In the genomic region with DNA sequence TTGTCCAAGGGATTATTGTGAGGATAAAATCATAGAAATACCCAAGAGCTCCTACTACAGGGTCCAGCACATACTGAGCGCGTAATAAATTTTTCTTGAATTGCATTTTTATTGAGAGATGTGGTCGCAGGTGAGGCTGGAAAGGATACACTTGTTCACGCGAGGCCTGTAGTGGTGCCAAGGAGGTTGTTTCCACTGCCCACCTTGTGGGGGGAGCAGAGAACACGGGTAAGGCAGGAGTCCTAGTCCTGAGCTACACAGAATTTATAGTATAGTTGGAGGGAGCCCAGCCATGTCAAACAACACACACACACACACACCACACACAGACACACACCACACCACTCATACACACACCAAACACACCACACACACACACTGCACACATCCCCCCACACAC, we compare ENCODE assay signal across 16 cellular contexts. TPM values are rescaled to one million over a fixed set of nuclear protein-coding genes. Genes with fewer than 3 reads are reported as not detected.
DNase-seq lines count a peak whose midpoint lies in the region; ATAC-seq and TF ChIP-seq lines count a peak whose summit lies in the region.
"Had no signal": no experiment of that assay in that cellular context is flagged by ENCODE, and none has a peak within 500 bp of the region (broad histone marks: within the 10 kb centered on the region; RNA-seq: fewer than 3 reads in every experiment).

No MANE protein-coding gene starts in this region.

- H3F3A ChIP-seq in Loucy (ENCODE audit: low read depth), result no peaks in the 10 kb centered on the region

- no peaks in the 10 kb centered on the region for H3K9me3 Mint-ChIP-seq in central memory CD8-positive, alpha-beta T cell

- no peak overlapping the region for H3K4me3 Mint-ChIP-seq in central memory CD8-positive, alpha-beta T cell

- H3K36me3 ChIP-seq in Loucy (ENCODE audit: insufficient read depth, low read length) (no peaks in the 10 kb centered on the region), upper lobe of right lung (peaks cover 7% of the 10 kb centered on the region)
- H3K36me3 ChIP-seq: SJSA1 had no signal

- H3K27me3 ChIP-seq in Loucy (ENCODE audit: insufficient read depth, low read length, poor library complexity, severe bottlenecking), result no peaks in the 10 kb centered on the region
- H3K27me3 ChIP-seq in upper lobe of right lung, result no peaks in the 10 kb centered on the region
- H3K27me3 ChIP-seq: SJSA1 had no signal

- no peaks in the 10 kb centered on the region for H4K20me1 ChIP-seq in Loucy (ENCODE audit: insufficient read depth, low read length, poor library complexity, severe bottlenecking)

- H3K4me1 ChIP-seq in Loucy (ENCODE audit: insufficient read depth, low read length, poor library complexity, severe bottlenecking) (peaks cover 2% of the 10 kb centered on the region), upper lobe of right lung (no peaks in the 10 kb centered on the region)
- H3K4me1 ChIP-seq: SJSA1 had no signal

- no peak overlapping the region for H3K4me3 ChIP-seq in Loucy (ENCODE audit: low read length, poor library complexity, severe bottlenecking)
- no peak overlapping the region for H3K4me3 ChIP-seq in upper lobe of right lung
- H3K4me3 ChIP-seq: GM23248, SJSA1 had no signal

- ATAC-seq in central memory CD8-positive, alpha-beta T cell (replicated peaks; ENCODE audit: extremely low read depth, poor library complexity, severe bottlenecking), result peak; percentile 24
- peak; percentile 12 for ATAC-seq in upper lobe of right lung
- no peak for ATAC-seq in esophagus mucosa

- H3K4me1 Mint-ChIP-seq in central memory CD8-positive, alpha-beta T cell, result peaks cover 4% of the 10 kb centered on the region

- peaks cover 18% of the 10 kb centered on the region for H3K27me3 Mint-ChIP-seq in central memory CD8-positive, alpha-beta T cell

- H3K4me2 ChIP-seq in Loucy (ENCODE audit: low read depth, low read length, poor library complexity, severe bottlenecking), result no peak overlapping the region

- H2AFZ ChIP-seq in Loucy (ENCODE audit: low read length), result no peak overlapping the region
- H2AFZ ChIP-seq: GM23248 had no signal

- DNase-seq in NCI-H748 (lab: John Stamatoyannopoulos, UW; ENCODE audit: unreplicated experiment) (peak; percentile 10), NCI-H748 treated with DMSO at 0.1 percent for 48 hours (lab: John Stamatoyannopoulos, UW) (no peak), upper lobe of right lung (no peak), NCI-H1105 treated with DMSO at 0.1 percent for 48 hours (lab: John Stamatoyannopoulos, UW) (no peak), GM19238 (ENCODE audit: insufficient read length, low spot score) (no peak)
- no peak for DNase-seq in central memory CD8-positive, alpha-beta T cell (ENCODE audit: low spot score in 2 of 2)
- DNase-seq: GM23248, KG1, NCI-H1092, NCI-H2171, NCI-H446, NCI-H69 had no signal

- H3K36me3 Mint-ChIP-seq in central memory CD8-positive, alpha-beta T cell (ENCODE audit: insufficient read depth), result no peaks in the 10 kb centered on the region

- no peak overlapping the region for H3K27ac ChIP-seq in upper lobe of right lung
- H3K27ac ChIP-seq: C4-2B, GM23248, SJSA1 had no signal

- intact Hi-C loops in upper lobe of right lung (cut with DNase I), result no loop called here

- no peaks in the 10 kb centered on the region for H3K9me3 ChIP-seq in Loucy (ENCODE audit: insufficient read depth, low read depth, low read length)
- H3K9me3 ChIP-seq in upper lobe of right lung, result no peaks in the 10 kb centered on the region
- H3K9me3 ChIP-seq: SJSA1 had no signal

- H3K79me2 ChIP-seq in Loucy (ENCODE audit: insufficient read depth, low read length), result no peaks in the 10 kb centered on the region

- peak; percentile 23; the same call in 1 of the 2 replicates for TF ChIP-seq CTCF in Loucy (conservative IDR thresholded peaks at IDR 0.05; ENCODE audit: low read length)
- TF ChIP-seq CTCF in upper lobe of right lung (IDR thresholded peaks at IDR 0.05), result no peak

- no peak overlapping the region for H3K9ac ChIP-seq in Loucy (ENCODE audit: low read depth, low read length, poor library complexity, severe bottlenecking)
- H3K9ac ChIP-seq: GM23248 had no signal

- no peak overlapping the region for H3K27ac Mint-ChIP-seq in central memory CD8-positive, alpha-beta T cell (ENCODE audit: low read depth)

- no peaks in the 10 kb centered on the region for H3K9me2 ChIP-seq in Loucy (replicated peaks; ENCODE audit: low read depth, low read length)

RNA-seq across cellular contexts. Expression of a gene that starts 31.8 kb away (rescaled TPM):
- total RNA-seq in upper lobe of right lung (35.4 TPM), esophagus mucosa (3.8 TPM)

RNA-seq across cellular contexts. Expression of a gene that starts 55.1 kb away (rescaled TPM):
- 16.4 TPM for total RNA-seq in upper lobe of right lung
- total RNA-seq in esophagus mucosa, result 1.6 TPM
